1 cellular context compared by ENCODE assay signal in the genomic region with DNA sequence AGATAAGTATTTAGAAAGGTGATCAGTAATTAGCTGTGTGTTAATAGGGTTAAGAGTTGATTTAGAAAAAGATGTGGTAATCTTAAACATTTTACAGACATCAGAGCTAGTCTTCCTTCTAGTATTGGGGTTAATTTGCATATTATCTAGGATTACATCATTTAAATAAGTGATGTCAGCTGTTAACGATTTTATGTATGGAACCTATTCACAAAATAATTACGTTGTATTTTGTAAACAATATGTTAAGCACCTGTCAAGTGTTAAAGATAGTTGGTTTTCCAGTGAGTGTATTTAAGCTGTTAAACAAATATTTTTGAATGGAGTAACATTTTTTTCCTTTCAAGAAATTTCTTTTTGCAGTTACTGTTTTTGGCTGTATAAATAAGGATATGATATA.
TF ChIP-seq lines count a peak whose summit lies in the region.

No MANE protein-coding gene starts in this region.

TF ChIP-seq in HEK293, 187 proteins besides CTCF, POLR2A, EP300 and RAD21 (continues in another document):
- TF ChIP-seq ZNF518A (tag by site-specific recombination; conservative IDR thresholded peaks at IDR 0.05; ENCODE audit: low read depth) (no peak), ZNF843 (tag by site-specific recombination; IDR thresholded peaks at IDR 0.05) (peak; percentile 39; the same call in 1 of the 2 replicates), ZNF548 (tag by site-specific recombination; IDR thresholded peaks at IDR 0.05) (no peak), ZNF558 (tag by site-specific recombination; IDR thresholded peaks at IDR 0.05) (no peak), KLF7 (tag by site-specific recombination; IDR thresholded peaks at IDR 0.05; ENCODE audit: borderline replicate concordance) (no peak), ZNF747 (tag by site-specific recombination; IDR thresholded peaks at IDR 0.05) (no peak), SP7 (tag by site-specific recombination; IDR thresholded peaks at IDR 0.05) (peak; percentile 57; the same call in 1 of the 2 replicates), ZNF449 (tag by site-specific recombination; IDR thresholded peaks at IDR 0.05) (no peak), ZBTB6 (tag by site-specific recombination; IDR thresholded peaks at IDR 0.05) (no peak), ZNF311 (tag by site-specific recombination; IDR thresholded peaks at IDR 0.05; ENCODE audit: borderline replicate concordance) (no peak), ZBTB10 (tag by site-specific recombination; IDR thresholded peaks at IDR 0.05) (no peak), ZNF621 (tag by site-specific recombination; IDR thresholded peaks at IDR 0.05) (no peak), YY1 (tag by site-specific recombination; IDR thresholded peaks at IDR 0.05) (no peak), ZNF121 (tag by site-specific recombination; IDR thresholded peaks at IDR 0.05) (no peak), ZNF629 (tag by site-specific recombination; IDR thresholded peaks at IDR 0.05) (peak; percentile 94), ZNF580 (tag by site-specific recombination; IDR thresholded peaks at IDR 0.05) (no peak), OSR2 (tag by site-specific recombination; IDR thresholded peaks at IDR 0.05) (no peak), ZNF76 (tag by site-specific recombination; IDR thresholded peaks at IDR 0.05; ENCODE audit: borderline replicate concordance, low read depth) (no peak), ZEB2 (tag by site-specific recombination; IDR thresholded peaks at IDR 0.05) (peak; percentile 94), ZNF610 (tag by site-specific recombination; IDR thresholded peaks at IDR 0.05; ENCODE audit: borderline replicate concordance) (no peak), ZNF660 (tag by site-specific recombination; IDR thresholded peaks at IDR 0.05) (no peak), ZNF211 (tag by site-specific recombination; IDR thresholded peaks at IDR 0.05; ENCODE audit: low read depth) (no peak), ZSCAN16 (tag by site-specific recombination; IDR thresholded peaks at IDR 0.05) (no peak), ZNF366 (tag by site-specific recombination; conservative IDR thresholded peaks at IDR 0.05) (peak; percentile 79), HIC1 (tag by site-specific recombination; IDR thresholded peaks at IDR 0.05) (no peak), ZNF670 (tag by site-specific recombination; IDR thresholded peaks at IDR 0.05; ENCODE audit: low read depth) (no peak), BCL11A (tag by site-specific recombination; IDR thresholded peaks at IDR 0.05; ENCODE audit: low read depth) (no peak), KLF9 (tag by site-specific recombination; IDR thresholded peaks at IDR 0.05; ENCODE audit: low read depth) (no peak), GFI1B (tag by site-specific recombination; IDR thresholded peaks at IDR 0.05) (no peak), ZNF335 (tag by site-specific recombination; conservative IDR thresholded peaks at IDR 0.05) (0 out of 2 replicates have a peak, but pooled peaks have one; percentile 11), FEZF1 (tag by site-specific recombination; IDR thresholded peaks at IDR 0.05) (peak; percentile 25; the same call in 1 of the 2 replicates), ZNF488 (tag by site-specific recombination; IDR thresholded peaks at IDR 0.05) (no peak), PRDM1 (tag by site-specific recombination; IDR thresholded peaks at IDR 0.05) (no peak), ZNF404 (tag by site-specific recombination; IDR thresholded peaks at IDR 0.05) (no peak), SCRT1 (tag by site-specific recombination; IDR thresholded peaks at IDR 0.05; ENCODE audit: borderline replicate concordance) (no peak), ZNF423 (tag by site-specific recombination; IDR thresholded peaks at IDR 0.05) (no peak), BCL11B (tag by site-specific recombination; IDR thresholded peaks at IDR 0.05; ENCODE audit: low read depth) (no peak), ZNF248 (tag by site-specific recombination; IDR thresholded peaks at IDR 0.05) (no peak), ZFP3 (tag by site-specific recombination; IDR thresholded peaks at IDR 0.05; ENCODE audit: low read depth) (no peak)
- TF ChIP-seq, protein P1, sequence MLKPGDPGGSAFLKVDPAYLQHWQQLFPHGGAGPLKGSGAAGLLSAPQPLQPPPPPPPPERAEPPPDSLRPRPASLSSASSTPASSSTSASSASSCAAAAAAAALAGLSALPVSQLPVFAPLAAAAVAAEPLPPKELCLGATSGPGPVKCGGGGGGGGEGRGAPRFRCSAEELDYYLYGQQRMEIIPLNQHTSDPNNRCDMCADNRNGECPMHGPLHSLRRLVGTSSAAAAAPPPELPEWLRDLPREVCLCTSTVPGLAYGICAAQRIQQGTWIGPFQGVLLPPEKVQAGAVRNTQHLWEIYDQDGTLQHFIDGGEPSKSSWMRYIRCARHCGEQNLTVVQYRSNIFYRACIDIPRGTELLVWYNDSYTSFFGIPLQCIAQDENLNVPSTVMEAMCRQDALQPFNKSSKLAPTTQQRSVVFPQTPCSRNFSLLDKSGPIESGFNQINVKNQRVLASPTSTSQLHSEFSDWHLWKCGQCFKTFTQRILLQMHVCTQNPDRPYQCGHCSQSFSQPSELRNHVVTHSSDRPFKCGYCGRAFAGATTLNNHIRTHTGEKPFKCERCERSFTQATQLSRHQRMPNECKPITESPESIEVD (tag by site-specific recombination; IDR thresholded peaks at IDR 0.05): peak; percentile 87
- TF ChIP-seq, protein P2, sequence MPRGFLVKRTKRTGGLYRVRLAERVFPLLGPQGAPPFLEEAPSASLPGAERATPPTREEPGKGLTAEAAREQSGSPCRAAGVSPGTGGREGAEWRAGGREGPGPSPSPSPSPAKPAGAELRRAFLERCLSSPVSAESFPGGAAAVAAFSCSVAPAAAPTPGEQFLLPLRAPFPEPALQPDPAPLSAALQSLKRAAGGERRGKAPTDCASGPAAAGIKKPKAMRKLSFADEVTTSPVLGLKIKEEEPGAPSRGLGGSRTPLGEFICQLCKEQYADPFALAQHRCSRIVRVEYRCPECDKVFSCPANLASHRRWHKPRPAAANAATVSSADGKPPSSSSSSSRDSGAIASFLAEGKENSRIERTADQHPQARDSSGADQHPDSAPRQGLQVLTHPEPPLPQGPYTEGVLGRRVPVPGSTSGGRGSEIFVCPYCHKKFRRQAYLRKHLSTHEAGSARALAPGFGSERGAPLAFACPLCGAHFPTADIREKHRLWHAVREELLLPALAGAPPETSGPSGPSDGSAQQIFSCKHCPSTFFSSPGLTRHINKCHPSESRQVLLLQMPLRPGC (tag by site-specific recombination; IDR thresholded peaks at IDR 0.05): 0 out of 2 replicates have a peak, but pooled peaks have one; percentile 39
